9 cellular contexts compared by ENCODE assay signal in genomic region chr1:41504126-41505035, GRCh38. TPM values are rescaled to one million over a fixed set of nuclear protein-coding genes. Genes with fewer than 3 reads are reported as not detected.
DNase-seq lines count a peak whose midpoint lies in the region; ATAC-seq, FAIRE-seq and TF ChIP-seq lines count a peak whose summit lies in the region.
"Had no signal": no experiment of that assay in that cellular context is flagged by ENCODE, and none has a peak within 500 bp of the region (broad histone marks: within the 10 kb centered on the region; RNA-seq: fewer than 3 reads in every experiment).

No MANE protein-coding gene starts in this region.

- TF ChIP-seq POLR2A in GM12892 (IDR thresholded peaks at IDR 0.05; ENCODE audit: low read depth, low read length): no peak

- peaks cover 16% of the 10 kb centered on the region for H3K4me1 Mint-ChIP-seq in activated T-helper 1 cell treated with anti-CD3 and anti-CD28 coated beads, Interleukin-12 subunit alpha, Interleukin-12 subunit beta, Interleukin-2, Interleukin-4 antibody, amounts not matched to agents 30 ng/mL and 10 ng/mL and 1 ng/mL, durations not matched to agents 14 hours and 24 hours and 36 hours (ENCODE audit: low read depth)

- H3K36me3 Mint-ChIP-seq in activated T-helper 1 cell treated with anti-CD3 and anti-CD28 coated beads, Interleukin-12 subunit alpha, Interleukin-12 subunit beta, Interleukin-2, Interleukin-4 antibody, amounts not matched to agents 30 ng/mL and 10 ng/mL and 1 ng/mL, durations not matched to agents 14 hours and 24 hours and 36 hours (ENCODE audit: low read depth): peaks cover 8% of the 10 kb centered on the region

- intact Hi-C loops in activated T-helper 1 cell treated with anti-CD3 and anti-CD28 coated beads, Interleukin-12 subunit alpha, Interleukin-12 subunit beta, Interleukin-2, Interleukin-4 antibody, amounts not matched to agents 30 ng/mL and 10 ng/mL and 1 ng/mL, durations not matched to agents 14 hours and 24 hours and 36 hours (cut with micrococcal nuclease): no loop called here

- peak overlapping the region; percentile 71 for H3K27ac Mint-ChIP-seq in activated T-helper 1 cell treated with anti-CD3 and anti-CD28 coated beads, Interleukin-12 subunit alpha, Interleukin-12 subunit beta, Interleukin-2, Interleukin-4 antibody, amounts not matched to agents 30 ng/mL and 10 ng/mL and 1 ng/mL, durations not matched to agents 14 hours and 24 hours and 36 hours

- FAIRE-seq in GM12892 (lab: Jason Lieb, UNC): no peak

- DNase-seq in DMS53 treated with DMSO at 0.1 percent for 48 hours (lab: John Stamatoyannopoulos, UW; ENCODE audit: unreplicated experiment) (peak; percentile 90), MV-4-11 (lab: John Stamatoyannopoulos, UW) (peak; percentile 51), left kidney (ENCODE audit: low read depth, low spot score) (peak; percentile 52), GM12892 (ENCODE audit: insufficient read length) (no peak), hepatic stellate cell (ENCODE audit: low spot score) (no peak)
- no peak for DNase-seq in activated T-helper 1 cell treated with anti-CD3 and anti-CD28 coated beads, Interleukin-12 subunit alpha, Interleukin-12 subunit beta, Interleukin-2, Interleukin-4 antibody, amounts not matched to agents 30 ng/mL and 10 ng/mL and 1 ng/mL, durations not matched to agents 14 hours and 24 hours and 36 hours (ENCODE audit: low spot score)
- DNase-seq: activated CD8-positive, alpha-beta memory T cell treated with anti-CD3 and anti-CD28 coated beads, Interleukin-2, amount 50 U/mL, for 48 hours had no signal

- H3K9me3 Mint-ChIP-seq in activated T-helper 1 cell treated with anti-CD3 and anti-CD28 coated beads, Interleukin-12 subunit alpha, Interleukin-12 subunit beta, Interleukin-2, Interleukin-4 antibody, amounts not matched to agents 30 ng/mL and 10 ng/mL and 1 ng/mL, durations not matched to agents 14 hours and 24 hours and 36 hours: no peaks in the 10 kb centered on the region

- no peak overlapping the region for H3K4me3 Mint-ChIP-seq in activated T-helper 1 cell treated with anti-CD3 and anti-CD28 coated beads, Interleukin-12 subunit alpha, Interleukin-12 subunit beta, Interleukin-2, Interleukin-4 antibody, amounts not matched to agents 30 ng/mL and 10 ng/mL and 1 ng/mL, durations not matched to agents 14 hours and 24 hours and 36 hours

- H3K27me3 Mint-ChIP-seq in activated T-helper 1 cell treated with anti-CD3 and anti-CD28 coated beads, Interleukin-12 subunit alpha, Interleukin-12 subunit beta, Interleukin-2, Interleukin-4 antibody, amounts not matched to agents 30 ng/mL and 10 ng/mL and 1 ng/mL, durations not matched to agents 14 hours and 24 hours and 36 hours (ENCODE audit: insufficient read depth): no peaks in the 10 kb centered on the region

- ATAC-seq in HG03565 (IDR thresholded peaks at IDR 0.05; ENCODE audit: unreplicated experiment) (no peak), HG02938 (IDR thresholded peaks at IDR 0.05; ENCODE audit: unreplicated experiment) (no peak)

RNA-seq across cellular contexts. Expression of gene EDN2, which starts 19.9 kb away (rescaled TPM):
- not detected in 2 replicates for total RNA-seq in activated T-helper 1 cell treated with anti-CD3 and anti-CD28 coated beads, Interleukin-12 subunit alpha, Interleukin-12 subunit beta, Interleukin-2, Interleukin-4 antibody, amounts not matched to agents 30 ng/mL and 10 ng/mL and 1 ng/mL, durations not matched to agents 14 hours and 24 hours and 36 hours
- polyA plus RNA-seq in GM12892 (2012; ENCODE audit: missing spikeins): 0.51 TPM

Comparison
In these comparisons a context has a peak if more than half of its experiments do, and no peak if none do; other contexts are left out.
1. DNase-seq: peak in DMS53 treated with DMSO at 0.1 percent for 48 hours (single experiment), MV-4-11 (single experiment) and left kidney (single experiment); none in activated T-helper 1 cell treated with anti-CD3 and anti-CD28 coated beads, Interleukin-12 subunit alpha, Interleukin-12 subunit beta, Interleukin-2, Interleukin-4 antibody, amounts not matched to agents 30 ng/mL and 10 ng/mL and 1 ng/mL, durations not matched to agents 14 hours and 24 hours and 36 hours (single experiment), GM12892 (single experiment) and hepatic stellate cell (single experiment).